Comparison of ENCODE assay signal across 19 cellular contexts in the genomic region with DNA sequence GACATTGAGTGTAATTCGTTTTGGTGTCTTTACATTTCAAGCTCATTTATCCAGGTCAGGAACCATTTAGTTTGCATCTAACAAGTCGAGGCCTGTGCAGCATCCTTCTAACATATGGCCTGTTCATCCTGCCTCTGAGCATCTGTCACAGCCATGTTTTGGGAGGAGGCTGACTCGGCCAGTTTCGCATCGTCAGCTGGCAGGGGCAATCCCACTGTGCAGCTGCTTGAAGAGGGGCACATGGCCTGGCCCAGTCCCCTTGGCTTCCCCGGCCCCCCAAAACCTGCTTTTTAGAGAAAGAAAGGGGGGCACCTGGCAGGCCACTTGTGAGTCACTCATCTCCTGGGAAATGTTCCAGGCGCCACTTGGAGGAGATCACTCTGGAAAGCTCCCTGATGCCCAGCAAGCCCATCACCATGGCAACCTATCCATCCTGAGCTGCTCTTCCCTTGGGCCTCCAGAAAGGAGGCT. TPM values are rescaled to one million over a fixed set of nuclear protein-coding genes. Genes with fewer than 3 reads are reported as not detected.
DNase-seq lines count a peak whose midpoint lies in the region; ATAC-seq, FAIRE-seq and TF ChIP-seq lines count a peak whose summit lies in the region.
"Had no signal": no experiment of that assay in that cellular context is flagged by ENCODE, and none has a peak within 500 bp of the region (broad histone marks: within the 10 kb centered on the region; RNA-seq: fewer than 3 reads in every experiment).

No MANE protein-coding gene starts in this region.

- ATAC-seq in GM18909 (IDR thresholded peaks at IDR 0.05; ENCODE audit: poor library complexity, unreplicated experiment) (no peak), GM19324 (IDR thresholded peaks at IDR 0.05; ENCODE audit: low FRiP score, unreplicated experiment) (no peak), HG03097 (IDR thresholded peaks at IDR 0.05; ENCODE audit: low FRiP score, unreplicated experiment) (no peak)
- ATAC-seq: activated naive CD8-positive, alpha-beta T cell treated with anti-CD3 and anti-CD28 coated beads, Interleukin-2, amount 50 U/mL, for 24 hours; activated T-cell treated with anti-CD3 and anti-CD28 coated beads, Interleukin-2, amount 50 U/mL, for 4 hours had no signal

- H3K27ac ChIP-seq in prostate gland, result no peak overlapping the region
- H3K27ac ChIP-seq: colonic mucosa, upper lobe of left lung had no signal

- H3K4me3 ChIP-seq in AG10803 (ENCODE audit: low read length), result no peak overlapping the region
- no peak overlapping the region for H3K4me3 ChIP-seq in epithelial cell of esophagus (ENCODE audit: low read length)
- H3K4me3 ChIP-seq in prostate gland, result no peak overlapping the region
- H3K4me3 ChIP-seq: colonic mucosa, upper lobe of left lung had no signal

- WGBS in prostate gland, result 67% methylated on average over 7 of the region's 7 CpGs

- intact Hi-C loops in prostate gland (cut with DNase I), result no loop called here

- no peak for TF ChIP-seq CTCF in AG10803 (conservative IDR thresholded peaks at IDR 0.05; ENCODE audit: low read length)
- no peak for TF ChIP-seq CTCF in epithelial cell of esophagus (IDR thresholded peaks at IDR 0.05; ENCODE audit: insufficient read depth, low read depth, low read length, missing control alignments)
- no peak for TF ChIP-seq CTCF in prostate gland (IDR thresholded peaks at IDR 0.05)

- FAIRE-seq in HTR-8/SVneo (lab: Jason Lieb, UNC), result peak; percentile 36
- FAIRE-seq: H1 had no signal

- no peaks in the 10 kb centered on the region for H3K27me3 ChIP-seq in prostate gland (replicated peaks; ENCODE audit: insufficient read depth)
- H3K27me3 ChIP-seq: colonic mucosa, upper lobe of left lung had no signal

- no peaks in the 10 kb centered on the region for H3K36me3 ChIP-seq in prostate gland
- H3K36me3 ChIP-seq: colonic mucosa, upper lobe of left lung had no signal

- no peak for TF ChIP-seq POLR2A in prostate gland (IDR thresholded peaks at IDR 0.05)

- no peaks in the 10 kb centered on the region for H3K4me1 ChIP-seq in prostate gland (replicated peaks)
- H3K4me1 ChIP-seq: colonic mucosa had no signal

- DNase-seq in AG10803 (ENCODE audit: low read depth) (peak; percentile 31), HTR-8/SVneo (ENCODE audit: insufficient read length, low spot score) (no peak), RPMI7951 (ENCODE audit: low read depth) (peak; percentile 64), epithelial cell of esophagus (ENCODE audit: low read depth) (peak; percentile 56), prostate gland (ENCODE audit: low spot score) (no peak)
- DNase-seq: activated CD4-positive, alpha-beta T cell treated with anti-CD3 and anti-CD28 coated beads for 48 hours; activated naive CD8-positive, alpha-beta T cell treated with anti-CD3 and anti-CD28 coated beads, Interleukin-2, amount 50 U/mL, for 24 hours; activated T-cell treated with anti-CD3 and anti-CD28 coated beads, Interleukin-2, amount 50 U/mL, for 4 hours; colonic mucosa; kidney glomerular epithelial cell; NCI-H1105; NCI-H526; SHP77; T-helper 9 cell; upper lobe of left lung had no signal

- H3K9me3 ChIP-seq in prostate gland, result no peaks in the 10 kb centered on the region
- H3K9me3 ChIP-seq: colonic mucosa, upper lobe of left lung had no signal

RNA-seq across cellular contexts. Expression of a gene that starts 31.4 kb away (rescaled TPM):
- 19.7 and 20.3 TPM in 2 replicates for total RNA-seq in RPMI7951 (2014; rRNA removed; shearing (Covaris generic))
- total RNA-seq in prostate gland, result 100 to 1,000 TPM in 1 of 2 donors, 10 to 100 TPM in 1; 51.1 to 181 TPM

Comparison
In these comparisons a context has a peak if more than half of its experiments do, and no peak if none do; other contexts are left out.
1. DNase-seq: peak in AG10803 (single experiment), RPMI7951 (single experiment) and epithelial cell of esophagus (single experiment); none in HTR-8/SVneo (single experiment) and prostate gland (single experiment).